Comparison of ENCODE assay signal across 1 cellular context in genomic region chr11:87037450-87038234, GRCh38.
TF ChIP-seq lines count a peak whose summit lies in the region.

TMEM135 (plus strand) TSS chr11:87037934; CDS start chr11:87038046, 112 bp downstream.

TF ChIP-seq in HepG2, 621 proteins besides CTCF, POLR2A, EP300 and RAD21 (continued from another document and continues in another):
- TF ChIP-seq SP140L (CRISPR knock-in tag; IDR thresholded peaks at IDR 0.05; ENCODE audit: borderline replicate concordance) (no peak), TAF1 (CRISPR knock-in tag; IDR thresholded peaks at IDR 0.05) (peak; percentile 91), ZNF678 (CRISPR knock-in tag; IDR thresholded peaks at IDR 0.05) (no peak), FLYWCH1 (CRISPR knock-in tag; IDR thresholded peaks at IDR 0.05) (no peak), ZNF572 (CRISPR knock-in tag; IDR thresholded peaks at IDR 0.05) (no peak), FOXO4 (CRISPR knock-in tag; conservative IDR thresholded peaks at IDR 0.05) (no peak), TRAFD1 (CRISPR knock-in tag; IDR thresholded peaks at IDR 0.05; ENCODE audit: borderline replicate concordance) (no peak), ZNF276 (CRISPR knock-in tag; IDR thresholded peaks at IDR 0.05; ENCODE audit: low read depth) (no peak; the same call in 1 of the 2 replicates), ESRRA (CRISPR knock-in tag; IDR thresholded peaks at IDR 0.05; ENCODE audit: low read depth) (no peak; the same call in 1 of the 2 replicates), CAMTA2 (CRISPR knock-in tag; IDR thresholded peaks at IDR 0.05; ENCODE audit: borderline replicate concordance) (no peak), FOSL1 (CRISPR knock-in tag; IDR thresholded peaks at IDR 0.05; ENCODE audit: borderline replicate concordance) (no peak), ZNF780A (CRISPR knock-in tag; IDR thresholded peaks at IDR 0.05) (no peak; the same call in 1 of the 2 replicates), AHR (CRISPR knock-in tag; IDR thresholded peaks at IDR 0.05) (no peak; the same call in none of the 2 replicates), ATF7 (IDR thresholded peaks at IDR 0.05) (no peak), ATF7 (CRISPR knock-in tag; IDR thresholded peaks at IDR 0.05) (no peak), GTF2F1 (IDR thresholded peaks at IDR 0.05; ENCODE audit: low read length) (no peak), MEIS2 (CRISPR knock-in tag; IDR thresholded peaks at IDR 0.05) (peak; percentile 52; the same call in 1 of the 2 replicates), ZSCAN25 (CRISPR knock-in tag; IDR thresholded peaks at IDR 0.05) (no peak; the same call in 1 of the 2 replicates), RFX5 (IDR thresholded peaks at IDR 0.05; ENCODE audit: low read depth, low read length) (peak; percentile 46; the same call in 1 of the 2 replicates), JUN (CRISPR knock-in tag; IDR thresholded peaks at IDR 0.05) (no peak), BCL3 (CRISPR knock-in tag; IDR thresholded peaks at IDR 0.05) (peak; percentile 72; the same call in 1 of the 2 replicates), NFE2L1 (CRISPR knock-in tag; IDR thresholded peaks at IDR 0.05; ENCODE audit: borderline replicate concordance) (0 out of 2 replicates have a peak, but pooled peaks have one; percentile 46), GMEB2 (CRISPR knock-in tag; IDR thresholded peaks at IDR 0.05; ENCODE audit: low read depth) (peak; percentile 91), PCBP1 (IDR thresholded peaks at IDR 0.05; ENCODE audit: borderline replicate concordance, low read depth, low read length) (no peak), ZNF235 (CRISPR knock-in tag; IDR thresholded peaks at IDR 0.05; ENCODE audit: borderline replicate concordance) (no peak), REL (CRISPR knock-in tag; conservative IDR thresholded peaks at IDR 0.05) (no peak), ZNF512B (CRISPR knock-in tag; IDR thresholded peaks at IDR 0.05; ENCODE audit: borderline replicate concordance) (no peak), HNF4G (IDR thresholded peaks at IDR 0.05; ENCODE audit: borderline replicate concordance, low read depth, low read length) (peak; percentile 92; the same call in 1 of the 2 replicates), HNF4G (CRISPR knock-in tag; IDR thresholded peaks at IDR 0.05; ENCODE audit: borderline replicate concordance, low read depth) (peak; percentile 94; the same call in 1 of the 2 replicates), NR1H2 (CRISPR knock-in tag; IDR thresholded peaks at IDR 0.05; ENCODE audit: borderline replicate concordance, low read depth) (peak; percentile 99), ZNF841 (CRISPR knock-in tag; IDR thresholded peaks at IDR 0.05; ENCODE audit: borderline replicate concordance) (no peak; the same call in 1 of the 2 replicates), TAF15 (IDR thresholded peaks at IDR 0.05; ENCODE audit: low read depth, low read length, poor library complexity, severe bottlenecking) (peak; percentile 78), AKAP8 (CRISPR knock-in tag; IDR thresholded peaks at IDR 0.05) (peak; percentile 77), ATM (IDR thresholded peaks at IDR 0.05; ENCODE audit: borderline replicate concordance) (no peak), FOSL2 (CRISPR knock-in tag; IDR thresholded peaks at IDR 0.05) (peak; percentile 57), ZNF337 (CRISPR knock-in tag; IDR thresholded peaks at IDR 0.05; ENCODE audit: borderline replicate concordance, low read depth) (0 out of 2 replicates have a peak, but pooled peaks have one; percentile 71), FOXJ3 (CRISPR knock-in tag; IDR thresholded peaks at IDR 0.05; ENCODE audit: borderline replicate concordance) (no peak), FOXA3 (CRISPR knock-in tag; IDR thresholded peaks at IDR 0.05) (peak; percentile 73), CREM (IDR thresholded peaks at IDR 0.05) (0 out of 2 replicates have a peak, but pooled peaks have one; percentile 18), CREM (CRISPR knock-in tag; IDR thresholded peaks at IDR 0.05) (no peak), ADNP (CRISPR knock-in tag; IDR thresholded peaks at IDR 0.05) (no peak), SOX5 (CRISPR knock-in tag; IDR thresholded peaks at IDR 0.05; ENCODE audit: borderline replicate concordance) (peak; percentile 81), SIN3A (IDR thresholded peaks at IDR 0.05; ENCODE audit: borderline replicate concordance, low read depth, low read length) (no peak; the same call in 1 of the 2 replicates), ZNF839 (CRISPR knock-in tag; IDR thresholded peaks at IDR 0.05; ENCODE audit: borderline replicate concordance) (no peak; the same call in 1 of the 2 replicates), ZFP37 (CRISPR knock-in tag; IDR thresholded peaks at IDR 0.05; ENCODE audit: borderline replicate concordance) (peak; percentile 75), GMEB1 (CRISPR knock-in tag; IDR thresholded peaks at IDR 0.05; ENCODE audit: borderline replicate concordance) (peak; percentile 96), HNRNPLL (IDR thresholded peaks at IDR 0.05; ENCODE audit: low read depth, low read length, poor library complexity, severe bottlenecking) (peak; percentile 83), MIER2 (CRISPR knock-in tag; IDR thresholded peaks at IDR 0.05) (no peak), SNAPC2 (CRISPR knock-in tag; IDR thresholded peaks at IDR 0.05) (no peak; the same call in none of the 2 replicates), RXRB (CRISPR knock-in tag; IDR thresholded peaks at IDR 0.05; ENCODE audit: borderline replicate concordance) (peak; percentile 100), ASH2L (IDR thresholded peaks at IDR 0.05; ENCODE audit: insufficient read length, low read depth, low read length) (peak; percentile 79), MED8 (CRISPR knock-in tag; IDR thresholded peaks at IDR 0.05; ENCODE audit: insufficient replicate concordance) (peak; percentile 47), ZMAT3 (CRISPR knock-in tag; conservative IDR thresholded peaks at IDR 0.05) (peak; percentile 69; the same call in 1 of the 2 replicates), ZNF230 (CRISPR knock-in tag; IDR thresholded peaks at IDR 0.05) (no peak)
- TF ChIP-seq, protein P1, sequence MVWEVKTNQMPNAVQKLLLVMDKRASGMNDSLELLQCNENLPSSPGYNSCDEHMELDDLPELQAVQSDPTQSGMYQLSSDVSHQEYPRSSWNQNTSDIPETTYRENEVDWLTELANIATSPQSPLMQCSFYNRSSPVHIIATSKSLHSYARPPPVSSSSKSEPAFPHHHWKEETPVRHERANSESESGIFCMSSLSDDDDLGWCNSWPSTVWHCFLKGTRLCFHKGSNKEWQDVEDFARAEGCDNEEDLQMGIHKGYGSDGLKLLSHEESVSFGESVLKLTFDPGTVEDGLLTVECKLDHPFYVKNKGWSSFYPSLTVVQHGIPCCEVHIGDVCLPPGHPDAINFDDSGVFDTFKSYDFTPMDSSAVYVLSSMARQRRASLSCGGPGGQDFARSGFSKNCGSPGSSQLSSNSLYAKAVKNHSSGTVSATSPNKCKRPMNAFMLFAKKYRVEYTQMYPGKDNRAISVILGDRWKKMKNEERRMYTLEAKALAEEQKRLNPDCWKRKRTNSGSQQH (CRISPR knock-in tag; IDR thresholded peaks at IDR 0.05; ENCODE audit: low read depth): peak; percentile 84; the same call in 1 of the 2 replicates
- TF ChIP-seq, protein P2, sequence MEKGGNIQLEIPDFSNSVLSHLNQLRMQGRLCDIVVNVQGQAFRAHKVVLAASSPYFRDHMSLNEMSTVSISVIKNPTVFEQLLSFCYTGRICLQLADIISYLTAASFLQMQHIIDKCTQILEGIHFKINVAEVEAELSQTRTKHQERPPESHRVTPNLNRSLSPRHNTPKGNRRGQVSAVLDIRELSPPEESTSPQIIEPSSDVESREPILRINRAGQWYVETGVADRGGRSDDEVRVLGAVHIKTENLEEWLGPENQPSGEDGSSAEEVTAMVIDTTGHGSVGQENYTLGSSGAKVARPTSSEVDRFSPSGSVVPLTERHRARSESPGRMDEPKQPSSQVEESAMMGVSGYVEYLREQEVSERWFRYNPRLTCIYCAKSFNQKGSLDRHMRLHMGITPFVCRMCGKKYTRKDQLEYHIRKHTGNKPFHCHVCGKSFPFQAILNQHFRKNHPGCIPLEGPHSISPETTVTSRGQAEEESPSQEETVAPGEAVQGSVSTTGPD (CRISPR knock-in tag; IDR thresholded peaks at IDR 0.05): no peak
